In the genomic region with DNA sequence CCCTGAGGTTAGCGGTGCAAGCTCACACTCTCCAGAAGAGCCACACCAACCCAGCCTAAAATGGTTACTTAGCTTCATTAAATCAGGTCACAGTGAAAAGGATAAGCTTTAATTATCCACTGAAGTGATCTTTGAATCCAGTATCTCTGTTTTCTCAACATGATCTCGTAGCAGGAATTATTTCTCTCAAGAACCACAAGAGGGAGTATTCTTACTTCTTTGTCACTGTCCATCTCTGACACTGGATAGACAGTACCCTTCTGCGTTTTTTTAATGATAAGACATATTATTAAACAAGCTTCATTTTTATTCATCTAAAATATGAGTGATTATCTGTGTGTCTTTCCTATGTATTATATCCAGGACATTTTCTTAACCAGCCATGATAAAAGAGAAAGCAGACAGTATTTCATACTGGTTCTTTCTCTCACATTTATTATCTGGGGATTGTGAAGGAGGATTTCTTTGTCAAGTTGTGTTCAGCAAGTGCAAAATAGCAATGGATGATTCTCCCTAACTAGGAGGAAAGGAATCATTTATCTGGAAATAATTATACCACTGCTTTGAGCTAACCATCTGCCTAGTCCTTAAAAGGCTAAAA, we compare ENCODE assay signal across 9 cellular contexts.
DNase-seq lines count a peak whose midpoint lies in the region; ATAC-seq and TF ChIP-seq lines count a peak whose summit lies in the region.
"Had no signal": no experiment of that assay in that cellular context is flagged by ENCODE, and none has a peak within 500 bp of the region (broad histone marks: within the 10 kb centered on the region; RNA-seq: fewer than 3 reads in every experiment).

No MANE protein-coding gene starts in this region.

- WGBS in esophagus muscularis mucosa = 16% methylated on average over 3 of the region's 3 CpGs

- DNase-seq in DMS 273 treated with DMSO at 0.1 percent for 48 hours (lab: John Stamatoyannopoulos, UW) = peak; percentile 48
- peak; percentile 72 to 86 for DNase-seq in Kasumi-1 (lab: John Stamatoyannopoulos, UW)
- DNase-seq in RWPE2 (ENCODE audit: low spot score) = no peak
- DNase-seq in esophagus muscularis mucosa (ENCODE audit: extremely low spot score) = no peak
- no peak for DNase-seq in neural crest cell (ENCODE audit: low read depth, low spot score)
- DNase-seq in NCI-H187 treated with DMSO at 0.1 percent for 48 hours (lab: John Stamatoyannopoulos, UW) = no peak

- TF ChIP-seq POLR2A in esophagus muscularis mucosa (IDR thresholded peaks at IDR 0.05; ENCODE audit: low read depth) = no peak

- H3K4me3 Mint-ChIP-seq in neural crest cell = no peak overlapping the region

- ATAC-seq in GM21390 (IDR thresholded peaks at IDR 0.05; ENCODE audit: unreplicated experiment) (peak; percentile 81), RWPE2 (ENCODE audit: low read depth) (peak; percentile 57), HG03135 (IDR thresholded peaks at IDR 0.05; ENCODE audit: unreplicated experiment) (no peak)

- H3K36me3 ChIP-seq in RWPE2 (ENCODE audit: low read depth) (no peaks in the 10 kb centered on the region), esophagus muscularis mucosa (no peaks in the 10 kb centered on the region)

- TF ChIP-seq CTCF in RWPE2 (IDR thresholded peaks at IDR 0.05; ENCODE audit: poor library complexity, severe bottlenecking) (peak; percentile 88), esophagus muscularis mucosa (IDR thresholded peaks at IDR 0.05) (peak; percentile 62 to 74 (median 64)), neural crest cell (conservative IDR thresholded peaks at IDR 0.05) (peak; percentile 83)

- no peak overlapping the region for H3K27ac Mint-ChIP-seq in neural crest cell (ENCODE audit: unreplicated experiment)

- TF ChIP-seq EP300 in esophagus muscularis mucosa (IDR thresholded peaks at IDR 0.05) = no peak

- no peaks in the 10 kb centered on the region for H3K4me1 ChIP-seq in RWPE2 (ENCODE audit: insufficient read depth, poor library complexity, severe bottlenecking)
- peaks cover 0 to 6% (median 0%) of the 10 kb centered on the region in 4 donors for H3K4me1 ChIP-seq in esophagus muscularis mucosa

- H3K4me3 ChIP-seq in RWPE2 (ENCODE audit: severe bottlenecking) (no peak overlapping the region), esophagus muscularis mucosa (no peak overlapping the region)
- H3K4me3 ChIP-seq: SK-N-MC had no signal

- H3K27me3 Mint-ChIP-seq in neural crest cell (ENCODE audit: low read depth) = no peaks in the 10 kb centered on the region

- no peaks in the 10 kb centered on the region for H3K36me3 Mint-ChIP-seq in neural crest cell (ENCODE audit: low read depth)

- H3K27me3 ChIP-seq in RWPE2 (ENCODE audit: insufficient read depth, poor library complexity, severe bottlenecking) (no peaks in the 10 kb centered on the region), esophagus muscularis mucosa (no peaks in the 10 kb centered on the region)

- H3K4me1 Mint-ChIP-seq in neural crest cell = no peaks in the 10 kb centered on the region

- no peaks in the 10 kb centered on the region for H3K9me3 ChIP-seq in RWPE2 (ENCODE audit: severe bottlenecking)
- H3K9me3 ChIP-seq in esophagus muscularis mucosa = no peaks in the 10 kb centered on the region

- intact Hi-C loops in esophagus muscularis mucosa (cut with DNase I) = loop anchor here (5.0 to 10.0 kb wide), 2 partner anchors 160 to 253 kb away; a partner anchor contains a TSS

- no peaks in the 10 kb centered on the region for H3K9me3 Mint-ChIP-seq in neural crest cell

- no peak overlapping the region for H3K27ac ChIP-seq in RWPE2 (ENCODE audit: poor library complexity, severe bottlenecking)
- no peak overlapping the region for H3K27ac ChIP-seq in esophagus muscularis mucosa (replicated peaks in 1 of 4)
- H3K27ac ChIP-seq: SK-N-MC had no signal

Comparison
In these comparisons a context has a peak if more than half of its experiments do, and no peak if none do; other contexts are left out.
1. DNase-seq: peak in DMS 273 treated with DMSO at 0.1 percent for 48 hours (single experiment) and Kasumi-1 (2 of 2); none in RWPE2 (single experiment), esophagus muscularis mucosa (single experiment), neural crest cell (single experiment) and NCI-H187 treated with DMSO at 0.1 percent for 48 hours (single experiment).
2. Peak in every context shown above with its lines, with median percentiles within 50 percentile points of each other: CTCF ChIP-seq.